8 cellular contexts compared by ENCODE assay signal in the genomic region with DNA sequence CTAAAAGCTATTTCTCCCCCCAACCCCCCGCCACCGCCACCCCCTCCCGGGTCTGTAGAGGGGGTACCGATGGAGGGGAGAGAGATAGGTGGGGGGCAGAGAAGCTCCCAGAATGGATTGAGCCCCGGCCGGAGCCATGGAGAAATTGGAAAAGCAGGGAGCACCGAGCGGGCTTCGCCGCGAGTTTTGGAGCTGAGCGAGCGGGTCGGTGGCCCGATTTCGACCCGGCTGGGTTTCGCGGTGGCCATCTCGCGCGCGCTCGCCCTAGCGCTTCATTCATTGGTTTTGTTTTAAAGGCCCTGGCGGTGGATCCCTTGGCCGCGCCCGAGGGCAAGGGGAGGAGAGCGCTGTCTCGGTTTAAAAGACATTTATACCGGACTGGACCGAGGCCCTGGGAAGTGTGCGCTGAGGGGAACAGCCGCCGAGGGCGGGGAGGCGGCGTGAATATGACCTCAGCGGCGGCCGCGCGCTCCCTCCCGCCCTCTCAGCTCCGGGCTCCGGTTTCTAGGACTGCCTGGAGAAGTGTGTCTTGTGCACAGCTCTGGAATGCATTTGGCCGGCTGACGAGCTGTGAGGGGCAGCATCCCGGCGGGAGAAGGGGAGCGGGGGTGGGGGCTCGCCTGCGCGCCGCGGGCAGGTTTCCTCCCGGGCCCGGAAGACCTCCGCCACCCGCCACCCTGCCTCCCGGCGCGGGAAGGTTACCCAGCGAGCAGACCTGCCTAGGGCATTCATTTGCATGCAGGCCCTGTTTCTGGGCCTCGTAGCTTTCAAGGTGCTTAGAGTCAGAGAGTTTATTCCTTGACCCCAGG. TPM values are rescaled to one million over a fixed set of nuclear protein-coding genes. Genes with fewer than 3 reads are reported as not detected.
DNase-seq lines count a peak whose midpoint lies in the region; ATAC-seq and TF ChIP-seq lines count a peak whose summit lies in the region.

No MANE protein-coding gene starts in this region.

- TF ChIP-seq CTCF in AG09309 (IDR thresholded peaks at IDR 0.05; ENCODE audit: control insufficient read depth, insufficient read depth, low read depth, low read length, missing control alignments) (no peak), lung (IDR thresholded peaks at IDR 0.05; ENCODE audit: control extremely low read depth, extremely low read depth) (no peak)

- no peaks in the 10 kb centered on the region for H3K9me3 ChIP-seq in effector memory CD4-positive, alpha-beta T cell (ENCODE audit: control insufficient read depth, low read length)
- H3K9me3 ChIP-seq in lung (ENCODE audit: control insufficient read depth in 2 of 2, insufficient read depth in 1 of 2, low read length in 1 of 2), result no peaks in the 10 kb centered on the region

- H3K36me3 Mint-ChIP-seq in stimulated activated naive CD8-positive, alpha-beta T cell treated with anti-CD3 and anti-CD28 coated beads, Interleukin-15, Interleukin-2, amounts not matched to agents 100 ng/mL and 50 ng/mL, for 24 hours (ENCODE audit: low read depth), result peaks cover 17% of the 10 kb centered on the region

- H3K4me3 ChIP-seq in AG09309 (ENCODE audit: control insufficient read depth, low read depth, low read length) (peak overlapping the region; percentile 67), lung (peak overlapping the region; percentile 49)
- H3K4me3 ChIP-seq in effector memory CD4-positive, alpha-beta T cell (ENCODE audit: insufficient read depth, low read depth, low read length, poor library complexity, severe bottlenecking), result peak overlapping the region; percentile 76

- no peaks in the 10 kb centered on the region for H3K36me3 ChIP-seq in effector memory CD4-positive, alpha-beta T cell (ENCODE audit: control insufficient read depth, insufficient read depth, low read length)
- no peaks in the 10 kb centered on the region for H3K36me3 ChIP-seq in lung (ENCODE audit: control insufficient read depth in 2 of 2, insufficient read depth in 2 of 2, low read length in 2 of 2)

- no peaks in the 10 kb centered on the region for H3K9me3 Mint-ChIP-seq in stimulated activated naive CD8-positive, alpha-beta T cell treated with anti-CD3 and anti-CD28 coated beads, Interleukin-15, Interleukin-2, amounts not matched to agents 100 ng/mL and 50 ng/mL, for 24 hours

- H3K27ac Mint-ChIP-seq in stimulated activated naive CD8-positive, alpha-beta T cell treated with anti-CD3 and anti-CD28 coated beads, Interleukin-15, Interleukin-2, amounts not matched to agents 100 ng/mL and 50 ng/mL, for 24 hours, result peak overlapping the region; percentile 90

- H3K27ac ChIP-seq in effector memory CD4-positive, alpha-beta T cell (ENCODE audit: insufficient read depth, low read length, poor library complexity, severe bottlenecking), result peak overlapping the region; percentile 95
- peak overlapping the region; percentile 99 for H3K27ac ChIP-seq in lung (ENCODE audit: low read depth in 1 of 2, low read length in 1 of 2)

- DNase-seq in AG09309 (ENCODE audit: low read depth), result no peak
- DNase-seq in NCI-H2227 treated with DMSO at 0.1 percent for 48 hours (lab: John Stamatoyannopoulos, UW), result peak; percentile 85
- peak; percentile 53 for DNase-seq in activated CD4-positive, alpha-beta T cell treated with anti-CD3 and anti-CD28 coated beads, Interleukin-2, amount 50 U/mL, for 1 hour
- peak in 2 of 3 donors; percentile 43 to 45 for DNase-seq in effector memory CD4-positive, alpha-beta T cell
- DNase-seq in lung (ENCODE audit: low spot score), result peak; percentile 82

- peak overlapping the region; percentile 90 for H3K4me3 Mint-ChIP-seq in stimulated activated naive CD8-positive, alpha-beta T cell treated with anti-CD3 and anti-CD28 coated beads, Interleukin-15, Interleukin-2, amounts not matched to agents 100 ng/mL and 50 ng/mL, for 24 hours

- ATAC-seq in HG02981 (IDR thresholded peaks at IDR 0.05; ENCODE audit: unreplicated experiment), result peak; percentile 32
- ATAC-seq in lung (ENCODE audit: insufficient read depth, low FRiP score), result peak; percentile 59

- H3K27me3 Mint-ChIP-seq in stimulated activated naive CD8-positive, alpha-beta T cell treated with anti-CD3 and anti-CD28 coated beads, Interleukin-15, Interleukin-2, amounts not matched to agents 100 ng/mL and 50 ng/mL, for 24 hours, result peaks cover 3% of the 10 kb centered on the region

- peaks cover 23% of the 10 kb centered on the region for H3K4me1 Mint-ChIP-seq in stimulated activated naive CD8-positive, alpha-beta T cell treated with anti-CD3 and anti-CD28 coated beads, Interleukin-15, Interleukin-2, amounts not matched to agents 100 ng/mL and 50 ng/mL, for 24 hours (ENCODE audit: low read depth)

- no peaks in the 10 kb centered on the region for H3K27me3 ChIP-seq in effector memory CD4-positive, alpha-beta T cell (replicated peaks; ENCODE audit: control insufficient read depth, insufficient read depth, low read length, poor library complexity, severe bottlenecking)
- no peaks in the 10 kb centered on the region for H3K27me3 ChIP-seq in lung (ENCODE audit: control insufficient read depth, insufficient read depth)

- WGBS in lung, 2 donors, result 0% methylated on average over 62 to 66 of the region's 66 CpGs

- H3K4me1 ChIP-seq in effector memory CD4-positive, alpha-beta T cell (ENCODE audit: control insufficient read depth, insufficient read depth, low read length, poor library complexity, severe bottlenecking), result peaks cover 29% of the 10 kb centered on the region
- peaks cover 9 to 19% of the 10 kb centered on the region in 2 donors for H3K4me1 ChIP-seq in lung (ENCODE audit: control insufficient read depth in 2 of 2, insufficient read depth in 2 of 2, low read length in 2 of 2)

- peak; percentile 54 for TF ChIP-seq POLR2A in GM18526 (IDR thresholded peaks at IDR 0.05; ENCODE audit: extremely low read depth, insufficient read length)

RNA-seq across cellular contexts. Expression of a gene that starts 1.7 kb away (rescaled TPM):
- total RNA-seq in lung, result 10 to 100 TPM; 39.1 to 58.8 TPM
- polyA plus RNA-seq in lung, result 10 to 100 TPM; 11.8 to 32.5 TPM
